In the genomic region with DNA sequence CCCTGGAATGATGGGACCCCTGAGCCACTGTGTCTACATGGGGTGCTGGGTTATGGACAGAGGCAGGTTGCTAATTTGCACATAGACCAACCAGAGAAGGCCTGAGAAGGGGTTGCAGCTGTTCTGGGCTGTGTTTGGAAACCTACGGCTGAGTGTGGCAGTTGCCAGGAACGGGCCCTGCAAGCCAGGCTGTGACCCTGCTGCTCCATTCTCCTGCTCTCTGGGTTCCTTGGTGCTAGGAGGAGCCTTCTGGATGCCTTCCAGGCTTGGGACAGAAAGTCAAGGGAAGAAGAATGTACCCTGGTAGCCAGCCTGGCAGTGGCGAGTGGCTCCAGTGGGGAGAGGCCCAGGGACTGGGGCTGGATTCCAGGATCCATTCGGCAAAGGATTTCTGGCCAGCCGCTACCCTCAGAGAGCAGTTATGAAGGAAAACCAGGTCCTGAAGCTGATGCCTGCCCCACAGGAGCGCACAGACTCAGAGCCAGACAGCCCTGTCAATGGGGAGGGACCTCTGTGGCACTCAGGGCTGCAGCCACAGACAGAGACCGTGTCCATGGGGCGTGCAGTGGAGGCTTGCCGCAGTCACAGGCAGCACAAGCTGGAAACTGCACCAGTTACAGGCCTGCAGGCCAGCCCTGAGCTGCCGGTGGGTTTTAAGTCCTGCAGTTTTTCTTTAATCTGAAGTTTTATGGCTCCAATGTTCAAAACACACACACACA, we compare ENCODE assay signal across 16 cellular contexts. TPM values are rescaled to one million over a fixed set of nuclear protein-coding genes. Genes with fewer than 3 reads are reported as not detected.
DNase-seq lines count a peak whose midpoint lies in the region; ATAC-seq and TF ChIP-seq lines count a peak whose summit lies in the region.
"Had no signal": no experiment of that assay in that cellular context is flagged by ENCODE, and none has a peak within 500 bp of the region (broad histone marks: within the 10 kb centered on the region; RNA-seq: fewer than 3 reads in every experiment).

No MANE protein-coding gene starts in this region.

- H2BK120ac ChIP-seq in neuronal stem cell (ENCODE audit: low read depth, low read length): no peak overlapping the region

- H4K91ac ChIP-seq in neuronal stem cell (ENCODE audit: low read depth, low read length, poor library complexity): no peak overlapping the region

- H2BK15ac ChIP-seq in neuronal stem cell (ENCODE audit: low read length): no peak overlapping the region

- POLR2A ChIA-PET in T-cell (lab: Charles Lee): no interaction called here

- DNase-seq in DND-41 (no peak), T-cell (no peak), heart left ventricle (no peak), neuronal stem cell (ENCODE audit: low spot score) (no peak), mammary epithelial cell (no peak), thyroid gland (no peak), GM19238 (ENCODE audit: insufficient read length, low spot score) (no peak)
- DNase-seq: AML-193; amygdala; cortex of kidney; kidney glomerular epithelial cell; right cardiac atrium; stimulated activated CD4-positive, alpha-beta T cell treated with anti-CD3 and anti-CD28 coated beads, Interleukin-2, amount 100 ng/mL, for 48 hours; uterus had no signal

- H2BK5ac ChIP-seq in neuronal stem cell (ENCODE audit: low read length): no peak overlapping the region

- peak overlapping the region; percentile 33 for H3K18ac ChIP-seq in neuronal stem cell (ENCODE audit: low read length)

- H3K79me1 ChIP-seq in neuronal stem cell (ENCODE audit: low read depth, low read length): no peaks in the 10 kb centered on the region

- H3K27ac Mint-ChIP-seq in T-cell: peak overlapping the region; percentile 59 to 64
- H3K27ac Mint-ChIP-seq: T-helper 2 cell treated with Interferon-gamma antibody and Interleukin-4, amounts not matched to agents 5 μg/mL and 100 μg/mL, for 36 hours had no signal

- H3K23ac ChIP-seq in neuronal stem cell (ENCODE audit: low read depth, low read length, poor library complexity): peak overlapping the region; percentile 17

- H3K36me3 ChIP-seq in DND-41 (ENCODE audit: insufficient read depth, low read length): peaks cover 3% of the 10 kb centered on the region; the same call in 1 of the 2 replicates
- peaks cover 0 to 9% (median 0%) of the 10 kb centered on the region in 9 donors for H3K36me3 ChIP-seq in heart left ventricle
- H3K36me3 ChIP-seq in neuronal stem cell (replicated peaks in 1 of 2; ENCODE audit: control insufficient read depth in 2 of 2, insufficient read depth in 2 of 2, low read length in 2 of 2): peaks cover 3 to 19% of the 10 kb centered on the region in 2 donors
- no peaks in the 10 kb centered on the region for H3K36me3 ChIP-seq in mammary epithelial cell (ENCODE audit: insufficient read depth, low read length)
- no peaks in the 10 kb centered on the region for H3K36me3 ChIP-seq in thyroid gland
- H3K36me3 ChIP-seq: uterus had no signal

- H3K9me3 Mint-ChIP-seq in T-cell: no peaks in the 10 kb centered on the region
- H3K9me3 Mint-ChIP-seq: T-helper 2 cell treated with Interferon-gamma antibody and Interleukin-4, amounts not matched to agents 5 μg/mL and 100 μg/mL, for 36 hours had no signal

- no peaks in the 10 kb centered on the region for H4K20me1 ChIP-seq in DND-41 (ENCODE audit: insufficient read depth, low read length)
- H4K20me1 ChIP-seq in mammary epithelial cell (ENCODE audit: insufficient read depth, low read length): no peaks in the 10 kb centered on the region

- no peaks in the 10 kb centered on the region for H3K27me3 Mint-ChIP-seq in T-cell

- ATAC-seq in DND-41 (ENCODE audit: insufficient read depth, low read depth) (peak; percentile 25; the same call in 1 of the 3 replicates), T-cell (replicated peaks in 1 of 4) (peak in 2 of 4 experiments; percentile 12 to 26), heart left ventricle (peak; percentile 13 to 43 (median 32)), GM21447 (IDR thresholded peaks at IDR 0.05; ENCODE audit: unreplicated experiment) (no peak)

- H3K27ac ChIP-seq in DND-41 (ENCODE audit: low read length) (no peak overlapping the region), heart left ventricle (no peak overlapping the region), neuronal stem cell (replicated peaks; ENCODE audit: low read length) (no peak overlapping the region), mammary epithelial cell (ENCODE audit: insufficient read depth, low read depth, low read length) (no peak overlapping the region), thyroid gland (no peak overlapping the region)
- H3K27ac ChIP-seq: uterus had no signal

- H3K79me2 ChIP-seq in DND-41 (ENCODE audit: insufficient read depth, low read length): no peaks in the 10 kb centered on the region
- no peaks in the 10 kb centered on the region for H3K79me2 ChIP-seq in mammary epithelial cell (ENCODE audit: insufficient read depth, low read length)

- in situ Hi-C loops in mammary epithelial cell (cut with MboI; ENCODE audit: low sequenced_read_pairs in 2 of 2): no loop called here

- TF ChIP-seq CTCF in DND-41 (IDR thresholded peaks at IDR 0.05; ENCODE audit: borderline replicate concordance, extremely low read depth, low read length, poor library complexity, severe bottlenecking): no peak
- no peak for TF ChIP-seq CTCF in heart left ventricle (IDR thresholded peaks at IDR 0.05)
- no peak for TF ChIP-seq CTCF in mammary epithelial cell (conservative IDR thresholded peaks at IDR 0.05 in 1 of 2, IDR thresholded peaks at IDR 0.05 in 1 of 2; ENCODE audit: extremely low read depth in 1 of 2, insufficient read depth in 1 of 2, low read depth in 1 of 2, low read length in 2 of 2)
- TF ChIP-seq CTCF in thyroid gland (IDR thresholded peaks at IDR 0.05): no peak

- H3K4ac ChIP-seq in neuronal stem cell (ENCODE audit: low read length): no peak overlapping the region

- CTCF ChIA-PET in T-cell (lab: Charles Lee) (no interaction called here), mammary epithelial cell (lab: Charles Lee; ENCODE audit: low non-redundant PET) (no interaction called here)

- H2AFZ ChIP-seq in DND-41 (ENCODE audit: low read depth, low read length) (no peak overlapping the region), neuronal stem cell (ENCODE audit: low read length) (no peak overlapping the region), mammary epithelial cell (ENCODE audit: low read depth, low read length) (no peak overlapping the region)

- peaks cover 8% of the 10 kb centered on the region for H3K36me3 Mint-ChIP-seq in T-cell

- H3K4me3 Mint-ChIP-seq in T-cell: no peak overlapping the region
- H3K4me3 Mint-ChIP-seq: T-helper 2 cell treated with Interferon-gamma antibody and Interleukin-4, amounts not matched to agents 5 μg/mL and 100 μg/mL, for 36 hours had no signal

- intact Hi-C loops in heart left ventricle (cut with DNase I) (no loop called here), mammary epithelial cell (cut with micrococcal nuclease) (no loop called here), thyroid gland (cut with DNase I) (no loop called here)

- H2BK12ac ChIP-seq in neuronal stem cell (ENCODE audit: low read length): no peak overlapping the region

- no peak overlapping the region for H3K14ac ChIP-seq in neuronal stem cell (ENCODE audit: low read length)

- no peak overlapping the region for H3K9ac ChIP-seq in DND-41 (ENCODE audit: low read depth, low read length)
- peak overlapping the region; percentile 9 for H3K9ac ChIP-seq in neuronal stem cell (ENCODE audit: low read depth, low read length, poor library complexity)
- no peak overlapping the region for H3K9ac ChIP-seq in mammary epithelial cell (ENCODE audit: insufficient read depth, low read length)

- no peak overlapping the region for H3K4me3 ChIP-seq in DND-41 (ENCODE audit: low read depth in 1 of 2, low read length in 2 of 2)
- no peak overlapping the region for H3K4me3 ChIP-seq in heart left ventricle
- H3K4me3 ChIP-seq in neuronal stem cell (ENCODE audit: low read length in 2 of 2): no peak overlapping the region
- no peak overlapping the region for H3K4me3 ChIP-seq in mammary epithelial cell (replicated peaks in 1 of 3; ENCODE audit: insufficient read depth in 1 of 3, low read depth in 2 of 3, low read length in 3 of 3)
- H3K4me3 ChIP-seq in thyroid gland (replicated peaks in 1 of 3): no peak overlapping the region
- H3K4me3 ChIP-seq: uterus had no signal

- H3K4me2 ChIP-seq in DND-41 (ENCODE audit: insufficient read depth, low read length): no peak overlapping the region
- no peak overlapping the region for H3K4me2 ChIP-seq in neuronal stem cell (ENCODE audit: insufficient read depth, low read length, poor library complexity, severe bottlenecking)
- H3K4me2 ChIP-seq in mammary epithelial cell (ENCODE audit: insufficient read depth, low read depth, low read length): no peak overlapping the region

- H3K9me3 ChIP-seq in DND-41 (ENCODE audit: insufficient read depth, low read length, severe bottlenecking): no peaks in the 10 kb centered on the region
- no peaks in the 10 kb centered on the region for H3K9me3 ChIP-seq in heart left ventricle
- peaks cover 0 to 1% of the 10 kb centered on the region in 2 donors for H3K9me3 ChIP-seq in neuronal stem cell (replicated peaks in 1 of 2; ENCODE audit: control insufficient read depth in 2 of 2, insufficient read depth in 1 of 2, low read depth in 1 of 2, low read length in 2 of 2)
- H3K9me3 ChIP-seq in mammary epithelial cell (replicated peaks; ENCODE audit: insufficient read depth, low read length): no peaks in the 10 kb centered on the region
- H3K9me3 ChIP-seq in thyroid gland: no peaks in the 10 kb centered on the region
- H3K9me3 ChIP-seq: uterus had no signal

- dilution Hi-C loops in mammary epithelial cell (cut with HindIII; ENCODE audit: low sequenced_read_pairs): no loop called here

- WGBS in heart left ventricle, 4 donors: 84 to 89% (median 86%) methylated on average over 8 to 10 of the region's 10 CpGs
- no CpG with 5 or more reads among the region's 10 CpGs for WGBS in neuronal stem cell (ENCODE audit: extremely low coverage in 2 of 2, insufficient read length in 2 of 2, insufficient replicate concordance in 1 of 2), 2 donors
- 98% methylated on average over 9 of the region's 10 CpGs for WGBS in mammary epithelial cell (ENCODE audit: low coverage, missing lambda C conversion rate)
- WGBS in thyroid gland, 2 donors: 87 to 89% methylated on average over 8 to 10 of the region's 10 CpGs

- BruUV-seq in mammary epithelial cell (replicated peaks; lab: Mats Ljungman, UMichigan): no TSS peak

- H3K4me1 Mint-ChIP-seq in T-cell: peaks cover 0 to under 1% (median 0%) of the 10 kb centered on the region in 3 donors

- H3K27me3 ChIP-seq in DND-41 (ENCODE audit: insufficient read depth, low read length, poor library complexity): no peaks in the 10 kb centered on the region
- no peaks in the 10 kb centered on the region for H3K27me3 ChIP-seq in heart left ventricle
- no peaks in the 10 kb centered on the region for H3K27me3 ChIP-seq in neuronal stem cell (ENCODE audit: control insufficient read depth in 3 of 3, insufficient read depth in 3 of 3, low read depth in 1 of 3, low read length in 3 of 3)
- no peaks in the 10 kb centered on the region for H3K27me3 ChIP-seq in mammary epithelial cell (ENCODE audit: insufficient read depth, low read length)
- no peaks in the 10 kb centered on the region for H3K27me3 ChIP-seq in thyroid gland
- H3K27me3 ChIP-seq: uterus had no signal

- H4K8ac ChIP-seq in neuronal stem cell (ENCODE audit: low read depth, low read length): no peak overlapping the region

- H3K4me1 ChIP-seq in DND-41 (ENCODE audit: insufficient read depth, low read length): no peaks in the 10 kb centered on the region
- peaks cover 0 to 21% (median 2%) of the 10 kb centered on the region in 12 donors for H3K4me1 ChIP-seq in heart left ventricle
- H3K4me1 ChIP-seq in neuronal stem cell (ENCODE audit: control insufficient read depth in 2 of 2, insufficient read depth in 1 of 2, low read depth in 1 of 2, low read length in 2 of 2): no peaks in the 10 kb centered on the region
- H3K4me1 ChIP-seq in mammary epithelial cell (ENCODE audit: insufficient read depth, low read length): no peaks in the 10 kb centered on the region
- no peaks in the 10 kb centered on the region for H3K4me1 ChIP-seq in thyroid gland
- H3K4me1 ChIP-seq: uterus had no signal

- no peak overlapping the region for H2AK5ac ChIP-seq in neuronal stem cell (ENCODE audit: low read depth, low read length)

- TF ChIP-seq POLR2A in heart left ventricle (IDR thresholded peaks at IDR 0.05) (no peak), thyroid gland (IDR thresholded peaks at IDR 0.05) (no peak)

RNA-seq across cellular contexts. Expression of a gene that starts 55.1 kb away (rescaled TPM):
- 10 to 100 TPM; 45.1 to 91.5 (median 54.3) TPM for total RNA-seq in T-cell
- total RNA-seq in heart left ventricle: 10 to 100 TPM; 29.9 to 44.9 (median 36.7) TPM
- 10 to 100 TPM; 24.6 to 25.8 TPM for polyA plus RNA-seq in heart left ventricle
- polyA plus RNA-seq in neuronal stem cell (2013, experiment 1 of 2): 23.2 TPM
- 22.6 TPM for polyA plus RNA-seq in neuronal stem cell (2013, experiment 2 of 2)
- 10 to 100 TPM; 35.2 to 48.7 TPM for total RNA-seq in mammary epithelial cell
- polyA plus RNA-seq in mammary epithelial cell: 45.4 TPM
- polyA minus RNA-seq in mammary epithelial cell: 55.6 TPM
- 10 to 100 TPM; 38.4 to 78.8 (median 61.0) TPM for total RNA-seq in thyroid gland
